ENCODE assay signal across 8 cellular contexts in genomic region chr6:90294614-90294988, GRCh38. TPM values are rescaled to one million over a fixed set of nuclear protein-coding genes. Genes with fewer than 3 reads are reported as not detected.
DNase-seq lines count a peak whose midpoint lies in the region; ATAC-seq and TF ChIP-seq lines count a peak whose summit lies in the region.

No MANE protein-coding gene starts in this region.

- H3K27ac ChIP-seq in HUES48 (ENCODE audit: low read depth, low read length) (no peak overlapping the region), endodermal cell (ENCODE audit: low read depth, low read length) (no peak overlapping the region), gastrocnemius medialis (peak overlapping the region; percentile 84 to 99 (median 94))

- H3K4me1 ChIP-seq in HUES48 (ENCODE audit: control insufficient read depth, insufficient read depth, low read length) (peaks cover 30% of the 10 kb centered on the region), endodermal cell (ENCODE audit: control insufficient read depth, insufficient read depth, low read length) (peaks cover 11% of the 10 kb centered on the region), gastrocnemius medialis (peaks cover 40 to 48% of the 10 kb centered on the region in 2 donors)

- H3K4me3 Mint-ChIP-seq in activated CD4-positive, alpha-beta T cell treated with anti-CD3 and anti-CD28 coated beads, Interleukin-2, amount 10 ng/mL, durations not matched to agents 24 days and 14 days, result peak overlapping the region; percentile 94
- H3K4me3 Mint-ChIP-seq in endodermal cell, result peak overlapping the region; percentile 70

- in situ Hi-C loops in gastrocnemius medialis (cut with MboI; ENCODE audit: low sequenced_read_pairs in 4 of 4), result loop anchor here in 3 of 4 donors (5.0 to 25.0 kb wide), 4 partner anchors 180 to 332 kb away; no protein-coding TSS in a partner anchor

- intact Hi-C loops in activated CD4-positive, alpha-beta T cell treated with anti-CD3 and anti-CD28 coated beads, Interleukin-2, amount 10 ng/mL, durations not matched to agents 24 days and 14 days (cut with micrococcal nuclease), result loop anchor here (2.0 kb wide), 1 partner anchor 184 kb away; no protein-coding TSS in a partner anchor
- intact Hi-C loops in gastrocnemius medialis (cut with DNase I; ENCODE audit: low total_unique reads), result no loop called here

- no peak for TF ChIP-seq CTCF in endodermal cell (conservative IDR thresholded peaks at IDR 0.05)
- TF ChIP-seq CTCF in gastrocnemius medialis (IDR thresholded peaks at IDR 0.05 in 4 of 5, conservative IDR thresholded peaks at IDR 0.05 in 1 of 5), result no peak

- H3K4me3 ChIP-seq in HUES48 (ENCODE audit: low read depth, low read length), result peak overlapping the region; percentile 78
- peak overlapping the region; percentile 85 for H3K4me3 ChIP-seq in endodermal cell (ENCODE audit: low read length)
- peak overlapping the region; percentile 70 to 98 (median 88) for H3K4me3 ChIP-seq in gastrocnemius medialis

- WGBS in endodermal cell (ENCODE audit: insufficient coverage in 1 of 2, insufficient read length in 1 of 2), 2 experiments, result 0 to 6% methylated on average over 11 to 15 of the region's 15 CpGs

- peaks cover under 1% of the 10 kb centered on the region for H3K9me3 Mint-ChIP-seq in activated CD4-positive, alpha-beta T cell treated with anti-CD3 and anti-CD28 coated beads, Interleukin-2, amount 10 ng/mL, durations not matched to agents 24 days and 14 days
- H3K9me3 Mint-ChIP-seq in endodermal cell, result peaks cover under 1% of the 10 kb centered on the region

- H3K36me3 Mint-ChIP-seq in activated CD4-positive, alpha-beta T cell treated with anti-CD3 and anti-CD28 coated beads, Interleukin-2, amount 10 ng/mL, durations not matched to agents 24 days and 14 days (ENCODE audit: low read depth), result peaks cover 45% of the 10 kb centered on the region
- peaks cover 5% of the 10 kb centered on the region for H3K36me3 Mint-ChIP-seq in endodermal cell (ENCODE audit: low read depth)

- H3K4me1 Mint-ChIP-seq in activated CD4-positive, alpha-beta T cell treated with anti-CD3 and anti-CD28 coated beads, Interleukin-2, amount 10 ng/mL, durations not matched to agents 24 days and 14 days, result peaks cover 48% of the 10 kb centered on the region
- H3K4me1 Mint-ChIP-seq in endodermal cell, result peaks cover 47% of the 10 kb centered on the region

- peak in 1 of 2 donors; percentile 19 for ATAC-seq in gastrocnemius medialis
- ATAC-seq in GM21825 (IDR thresholded peaks at IDR 0.05; ENCODE audit: unreplicated experiment), result no peak

- no peaks in the 10 kb centered on the region for H3K36me3 ChIP-seq in HUES48 (ENCODE audit: control insufficient read depth, insufficient read depth, low read length)
- H3K36me3 ChIP-seq in endodermal cell (ENCODE audit: control insufficient read depth, insufficient read depth, low read length), result no peaks in the 10 kb centered on the region
- no peaks in the 10 kb centered on the region for H3K36me3 ChIP-seq in gastrocnemius medialis

- peak overlapping the region; percentile 95 for H3K27ac Mint-ChIP-seq in activated CD4-positive, alpha-beta T cell treated with anti-CD3 and anti-CD28 coated beads, Interleukin-2, amount 10 ng/mL, durations not matched to agents 24 days and 14 days
- H3K27ac Mint-ChIP-seq in endodermal cell, result no peak overlapping the region

- no peak overlapping the region for H3K9ac ChIP-seq in HUES48 (ENCODE audit: low read depth, low read length)
- peak overlapping the region; percentile 7 for H3K9ac ChIP-seq in endodermal cell (ENCODE audit: extremely low read depth, low read length, poor library complexity, severe bottlenecking)

- TF ChIP-seq POLR2A in gastrocnemius medialis (IDR thresholded peaks at IDR 0.05), result no peak

- peaks cover 14% of the 10 kb centered on the region for H3K27me3 Mint-ChIP-seq in activated CD4-positive, alpha-beta T cell treated with anti-CD3 and anti-CD28 coated beads, Interleukin-2, amount 10 ng/mL, durations not matched to agents 24 days and 14 days
- H3K27me3 Mint-ChIP-seq in endodermal cell (ENCODE audit: insufficient read depth), result peaks cover 32% of the 10 kb centered on the region

- H3K9me3 ChIP-seq in HUES48 (ENCODE audit: control insufficient read depth, insufficient read depth, low read length) (no peaks in the 10 kb centered on the region), endodermal cell (ENCODE audit: control insufficient read depth, low read length) (peaks cover 3% of the 10 kb centered on the region), gastrocnemius medialis (no peaks in the 10 kb centered on the region)

- DNase-seq in activated CD4-positive, alpha-beta T cell treated with anti-CD3 and anti-CD28 coated beads, Interleukin-2, amount 10 ng/mL, durations not matched to agents 24 days and 14 days, result peak; percentile 84
- DNase-seq in endodermal cell, result peak; percentile 58
- DNase-seq in gastrocnemius medialis, result peak; percentile 25 to 57
- no peak for DNase-seq in epidermal melanocyte (ENCODE audit: insufficient read length, low spot score)
- DNase-seq in NCI-H187 (lab: John Stamatoyannopoulos, UW), result no peak
- DNase-seq in NCI-H1105 treated with DMSO at 0.1 percent for 48 hours (lab: John Stamatoyannopoulos, UW), result no peak

- H3K27me3 ChIP-seq in HUES48 (ENCODE audit: control insufficient read depth, insufficient read depth, low read length) (peaks cover 38% of the 10 kb centered on the region), endodermal cell (ENCODE audit: control insufficient read depth, insufficient read depth, low read length, poor library complexity, severe bottlenecking) (peaks cover 24% of the 10 kb centered on the region), gastrocnemius medialis (no peaks in the 10 kb centered on the region)

RNA-seq across cellular contexts. Expression of gene BACH2, which starts 2.0 kb away (rescaled TPM):
- total RNA-seq in activated CD4-positive, alpha-beta T cell treated with anti-CD3 and anti-CD28 coated beads, Interleukin-2, amount 10 ng/mL, durations not matched to agents 24 days and 14 days, result 69.0 and 69.2 TPM in 2 replicates
- total RNA-seq in endodermal cell (10 to 100 TPM; 11.0 to 22.3 TPM), gastrocnemius medialis (10 to 100 TPM in 2 of 4 donors, 1 to 10 TPM in 2; 3.6 to 13.4 (median 7.5) TPM)
- 11.1 TPM for polyA plus RNA-seq in endodermal cell (2013, experiment 1 of 2)
- polyA plus RNA-seq in endodermal cell (2013, experiment 2 of 2), result 10.0 TPM

Comparison
In these comparisons a context has a peak if more than half of its experiments do, and no peak if none do; other contexts are left out.
1. H3K27ac ChIP-seq: peak in gastrocnemius medialis (4 of 4); none in HUES48 (single experiment) and endodermal cell (single experiment).
2. DNase-seq: peak in activated CD4-positive, alpha-beta T cell treated with anti-CD3 and anti-CD28 coated beads, Interleukin-2, amount 10 ng/mL, durations not matched to agents 24 days and 14 days (single experiment), endodermal cell (single experiment) and gastrocnemius medialis (2 of 2); none in epidermal melanocyte (single experiment), NCI-H187 (0 of 2) and NCI-H1105 treated with DMSO at 0.1 percent for 48 hours (single experiment).
3. Peak in every context shown above with its lines, with median percentiles within 50 percentile points of each other: H3K4me3 ChIP-seq.